21 cellular contexts compared by ENCODE assay signal in the genomic region with DNA sequence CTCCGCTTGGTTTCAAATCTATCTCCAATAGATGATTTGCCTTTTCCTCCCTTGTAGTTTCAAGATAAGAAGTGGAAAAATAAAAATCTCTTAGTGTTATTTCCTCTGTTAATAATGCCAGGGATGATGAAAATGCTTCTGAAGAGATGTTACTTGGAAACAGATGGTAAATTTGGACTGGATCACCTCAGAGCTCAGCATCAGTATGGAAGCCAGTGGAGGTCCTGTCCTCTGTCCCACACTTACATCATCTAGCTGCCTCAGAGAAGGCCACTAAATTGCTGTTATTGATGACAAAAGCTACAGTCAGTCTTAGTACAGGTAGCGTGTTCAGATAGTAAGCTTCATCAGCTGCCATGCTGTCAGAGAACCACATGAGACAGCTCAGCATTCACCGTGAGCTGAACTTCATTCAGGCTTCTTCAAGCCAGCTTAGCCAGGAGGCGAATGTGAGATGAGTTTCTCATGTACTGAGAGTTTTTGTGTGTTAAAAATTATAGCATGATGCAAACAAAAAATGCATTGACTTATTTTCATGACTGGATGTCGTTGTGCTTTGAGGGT.
DNase-seq lines count a peak whose midpoint lies in the region; ATAC-seq, FAIRE-seq and TF ChIP-seq lines count a peak whose summit lies in the region.
"Had no signal": no experiment of that assay in that cellular context is flagged by ENCODE, and none has a peak within 500 bp of the region (broad histone marks: within the 10 kb centered on the region; RNA-seq: fewer than 3 reads in every experiment).

No MANE protein-coding gene starts in this region.

- intact Hi-C loops in Right ventricle myocardium inferior (cut with DNase I) = loop anchor here (5.0 kb wide), 5 partner anchors 67 to 237 kb away; no protein-coding TSS in a partner anchor
- intact Hi-C loops in Right ventricle myocardium superior (cut with DNase I) = loop anchor here (10.0 kb wide), 2 partner anchors 100 to 240 kb away; no protein-coding TSS in a partner anchor

- in situ Hi-C loops in SK-MEL-5 (cut with HindIII; ENCODE audit: low pct_unique_long_range_greater_than_20kb, low sequenced_read_pairs) = no loop called here

- peak; percentile 31 for ATAC-seq in Right ventricle myocardium inferior
- ATAC-seq in Right ventricle myocardium superior (ENCODE audit: poor library complexity) = no peak
- ATAC-seq in stimulated activated effector memory CD8-positive, alpha-beta T cell treated with anti-CD3 and anti-CD28 coated beads, Interleukin-12 subunit alpha, Interleukin-12 subunit beta, amount 100 ng/mL, for 72 hours = peak; percentile 61
- ATAC-seq: gastroesophageal sphincter, left lung, upper lobe of right lung had no signal

- H3K4me3 Mint-ChIP-seq in stimulated activated effector memory CD8-positive, alpha-beta T cell treated with anti-CD3 and anti-CD28 coated beads, Interleukin-12 subunit alpha, Interleukin-12 subunit beta, amount 100 ng/mL, for 72 hours = no peak overlapping the region

- TF ChIP-seq CTCF in bronchial epithelial cell (IDR thresholded peaks at IDR 0.05; ENCODE audit: insufficient read depth, low read length, severe bottlenecking) = no peak

- no peaks in the 10 kb centered on the region for H3K36me3 Mint-ChIP-seq in stimulated activated effector memory CD8-positive, alpha-beta T cell treated with anti-CD3 and anti-CD28 coated beads, Interleukin-12 subunit alpha, Interleukin-12 subunit beta, amount 100 ng/mL, for 72 hours

- H3K27ac ChIP-seq in substantia nigra (ENCODE audit: low read depth, low read length, poor library complexity, severe bottlenecking) = no peak overlapping the region
- H3K27ac ChIP-seq: gastroesophageal sphincter, left lung, stomach, upper lobe of right lung had no signal

- H3K9me3 Mint-ChIP-seq in stimulated activated effector memory CD8-positive, alpha-beta T cell treated with anti-CD3 and anti-CD28 coated beads, Interleukin-12 subunit alpha, Interleukin-12 subunit beta, amount 100 ng/mL, for 72 hours = no peaks in the 10 kb centered on the region

- peak; percentile 85 for FAIRE-seq in bronchial epithelial cell (lab: Jason Lieb, UNC)

- peaks cover 90% of the 10 kb centered on the region for H3K4me1 Mint-ChIP-seq in stimulated activated effector memory CD8-positive, alpha-beta T cell treated with anti-CD3 and anti-CD28 coated beads, Interleukin-12 subunit alpha, Interleukin-12 subunit beta, amount 100 ng/mL, for 72 hours

- peaks cover 2% of the 10 kb centered on the region for H3K36me3 ChIP-seq in bronchial epithelial cell (ENCODE audit: control insufficient read depth, insufficient read depth, low read length)

- peak overlapping the region; percentile 91 for H3K27ac Mint-ChIP-seq in stimulated activated effector memory CD8-positive, alpha-beta T cell treated with anti-CD3 and anti-CD28 coated beads, Interleukin-12 subunit alpha, Interleukin-12 subunit beta, amount 100 ng/mL, for 72 hours

- H3K27me3 ChIP-seq in bronchial epithelial cell (ENCODE audit: control insufficient read depth, insufficient read depth, low read length) = no peaks in the 10 kb centered on the region
- H3K27me3 ChIP-seq: gastroesophageal sphincter, left lung, stomach, upper lobe of right lung had no signal

- no peak overlapping the region for H3K4me3 ChIP-seq in bronchial epithelial cell (ENCODE audit: low read depth, low read length)
- H3K4me3 ChIP-seq: gastroesophageal sphincter, HAP-1, left lung, stomach, upper lobe of right lung had no signal

- no peak for DNase-seq in Right ventricle myocardium inferior (ENCODE audit: missing footprints)
- DNase-seq in Right ventricle myocardium superior = no peak
- peak; percentile 8 for DNase-seq in SK-MEL-5 (ENCODE audit: low read depth, low spot score)
- DNase-seq in bronchial epithelial cell (ENCODE audit: low read depth) = no peak
- no peak for DNase-seq in stimulated activated effector memory CD8-positive, alpha-beta T cell treated with anti-CD3 and anti-CD28 coated beads, Interleukin-12 subunit alpha, Interleukin-12 subunit beta, amount 100 ng/mL, for 72 hours (ENCODE audit: low spot score in 2 of 2)
- no peak for DNase-seq in NK-92 treated with Interleukin-12 subunit alpha and Interleukin-12 subunit beta, amount 100 ng/mL, for 24 hours (lab: John Stamatoyannopoulos, UW)
- DNase-seq in NCI-H2171 (lab: John Stamatoyannopoulos, UW) = no peak
- DNase-seq in substantia nigra (lab: John Stamatoyannopoulos, UW) = no peak
- DNase-seq: activated CD8-positive, alpha-beta memory T cell treated with anti-CD3 and anti-CD28 coated beads for 24 hours; activated effector memory CD4-positive, alpha-beta T cell treated with anti-CD3 and anti-CD28 coated beads, Interleukin-2, amount 50 U/mL, for 16 hours; dermis blood vessel endothelial cell; DND-41; erythroblast; left lung; NCI-H146; occipital lobe; stomach; SW 1271; upper lobe of right lung had no signal
